Comparison of ENCODE assay signal across 4 cellular contexts in genomic region chr10:101011517-101012423, GRCh38. TPM values are rescaled to one million over a fixed set of nuclear protein-coding genes. Genes with fewer than 3 reads are reported as not detected.
DNase-seq lines count a peak whose midpoint lies in the region; ATAC-seq and TF ChIP-seq lines count a peak whose summit lies in the region.

No MANE protein-coding gene starts in this region.

- H3K4me3 ChIP-seq in cardiac muscle cell (no peak overlapping the region), upper lobe of left lung (no peak overlapping the region), vagina (no peak overlapping the region)

- ATAC-seq in upper lobe of left lung (ENCODE audit: low FRiP score in 2 of 2), result no peak

- 31 to 63% methylated on average over 4 to 20 of the region's 22 CpGs for WGBS in upper lobe of left lung, 2 donors

- H3K27me3 ChIP-seq in cardiac muscle cell (peaks cover under 1% of the 10 kb centered on the region), upper lobe of left lung (no peaks in the 10 kb centered on the region), vagina (no peaks in the 10 kb centered on the region)

- H3K27ac ChIP-seq in cardiac muscle cell (peak overlapping the region; percentile 78), upper lobe of left lung (peak overlapping the region in 3 of 4 donors; percentile 35 to 77 (median 58)), vagina (no peak overlapping the region)

- intact Hi-C loops in cardiac septum (cut with DNase I), result no loop called here
- intact Hi-C loops in vagina (cut with DNase I), result loop anchor here (2.0 kb wide), 1 partner anchor 15 kb away; no protein-coding TSS in a partner anchor

- TF ChIP-seq CTCF in cardiac muscle cell (IDR thresholded peaks at IDR 0.05; ENCODE audit: low read depth, low read length) (peak; percentile 43), upper lobe of left lung (IDR thresholded peaks at IDR 0.05) (peak in 2 of 6 experiments; percentile 12 to 15), vagina (IDR thresholded peaks at IDR 0.05) (no peak)

- H3K9me3 ChIP-seq in cardiac muscle cell (ENCODE audit: low read depth) (no peaks in the 10 kb centered on the region), upper lobe of left lung (no peaks in the 10 kb centered on the region), vagina (no peaks in the 10 kb centered on the region)

- TF ChIP-seq POLR2A in upper lobe of left lung (IDR thresholded peaks at IDR 0.05) (no peak), vagina (IDR thresholded peaks at IDR 0.05) (no peak)

- H3K36me3 ChIP-seq in cardiac muscle cell (peaks cover 8% of the 10 kb centered on the region), upper lobe of left lung (peaks cover 0 to 8% (median 4%) of the 10 kb centered on the region in 4 donors), vagina (peaks cover 0 to 7% of the 10 kb centered on the region in 2 donors)

- H3K4me1 ChIP-seq in cardiac muscle cell (ENCODE audit: low read depth), result peaks cover 11% of the 10 kb centered on the region
- H3K4me1 ChIP-seq in upper lobe of left lung, result peaks cover 18 to 33% (median 21%) of the 10 kb centered on the region in 4 donors
- H3K4me1 ChIP-seq in vagina, result peaks cover 27% of the 10 kb centered on the region

- DNase-seq in cardiac muscle cell (ENCODE audit: low read depth in 1 of 2, low spot score in 1 of 2) (peak in 1 of 2 donors; percentile 71), cardiac septum (ENCODE audit: low spot score) (no peak), upper lobe of left lung (peak in 1 of 2 donors; percentile 43), vagina (ENCODE audit: extremely low spot score in 2 of 2) (no peak)

- no peak for TF ChIP-seq EP300 in upper lobe of left lung (IDR thresholded peaks at IDR 0.05)

RNA-seq across cellular contexts. Expression of gene LZTS2, which starts 12.2 kb away (rescaled TPM):
- 156 and 168 TPM in 2 replicates for total RNA-seq in cardiac muscle cell
- 128 and 129 TPM in 2 replicates for polyA plus RNA-seq in cardiac muscle cell
- 47.2 TPM for total RNA-seq in cardiac septum
- total RNA-seq in upper lobe of left lung, result 100 to 1,000 TPM in 2 of 6 donors, 10 to 100 TPM in 4; 42.5 to 105 (median 60.1) TPM
- 99.4 TPM for total RNA-seq in vagina

RNA-seq across cellular contexts. Expression of gene PDZD7, which starts 19.2 kb away (rescaled TPM):
- total RNA-seq in cardiac muscle cell (1.3 and 4.5 TPM in 2 replicates), cardiac septum (0.40 TPM), upper lobe of left lung (1 to 10 TPM in 5 of 6 donors, under 1 TPM in 1; 0.39 to 2.4 (median 1.7) TPM), vagina (1.5 TPM)
- polyA plus RNA-seq in cardiac muscle cell, result 2.4 and 7.7 TPM in 2 replicates

RNA-seq across cellular contexts. Expression of gene SFXN3, which starts 19.3 kb away (rescaled TPM):
- 32.7 and 37.8 TPM in 2 replicates for total RNA-seq in cardiac muscle cell
- 23.3 and 23.4 TPM in 2 replicates for polyA plus RNA-seq in cardiac muscle cell
- total RNA-seq in cardiac septum, result 30.8 TPM
- 100 to 1,000 TPM in 3 of 6 donors, 10 to 100 TPM in 3; 59.6 to 360 (median 100) TPM for total RNA-seq in upper lobe of left lung
- 95.0 TPM for total RNA-seq in vagina

RNA-seq across cellular contexts. Expression of gene TWNK, which starts 24.4 kb away (rescaled TPM):
- total RNA-seq in cardiac muscle cell, result 6.1 and 7.6 TPM in 2 replicates
- 6.9 and 12.3 TPM in 2 replicates for polyA plus RNA-seq in cardiac muscle cell
- 5.2 TPM for total RNA-seq in cardiac septum
- 1 to 10 TPM; 2.6 to 9.1 (median 5.8) TPM for total RNA-seq in upper lobe of left lung
- 5.2 TPM for total RNA-seq in vagina

RNA-seq across cellular contexts. Expression of gene MRPL43, which starts 24.5 kb away (rescaled TPM):
- total RNA-seq in cardiac muscle cell, result 91.8 and 114 TPM in 2 replicates
- 128 and 131 TPM in 2 replicates for polyA plus RNA-seq in cardiac muscle cell
- total RNA-seq in cardiac septum, result 51.7 TPM
- 10 to 100 TPM; 40.2 to 72.1 (median 63.5) TPM for total RNA-seq in upper lobe of left lung
- total RNA-seq in vagina, result 85.4 TPM
